Comparison of ENCODE assay signal across 15 cellular contexts in the genomic region with DNA sequence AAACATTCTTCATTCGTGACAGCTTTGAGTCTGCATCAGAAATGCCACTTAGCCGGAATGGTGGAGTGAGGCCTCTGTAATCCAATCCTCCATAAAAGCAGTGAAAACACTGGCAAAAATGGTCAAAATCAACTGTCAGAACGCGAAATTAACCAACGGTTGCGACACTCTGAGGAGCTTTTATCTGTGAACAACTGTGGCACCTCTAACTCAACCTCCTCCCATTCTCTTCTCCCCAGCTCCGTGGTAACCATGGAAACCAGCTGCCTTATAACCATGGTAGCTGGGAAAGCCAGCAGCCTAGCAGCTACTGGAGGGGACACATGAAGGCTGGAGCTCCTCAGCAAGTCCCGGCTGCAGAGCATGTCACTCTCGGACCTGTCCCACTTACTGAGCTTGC. TPM values are rescaled to one million over a fixed set of nuclear protein-coding genes. Genes with fewer than 3 reads are reported as not detected.
DNase-seq lines count a peak whose midpoint lies in the region; ATAC-seq and TF ChIP-seq lines count a peak whose summit lies in the region.
"Had no signal": no experiment of that assay in that cellular context is flagged by ENCODE, and none has a peak within 500 bp of the region (broad histone marks: within the 10 kb centered on the region; RNA-seq: fewer than 3 reads in every experiment).

No MANE protein-coding gene starts in this region.

- CTCF ChIA-PET in MCF 10A (lab: Yijun Ruan, JAX), result interaction anchor here (0.6 kb wide), 1 partner anchor 29 kb away, joined by 3 read pairs; no protein-coding TSS in a partner anchor
- CTCF ChIA-PET in mammary epithelial cell (lab: Charles Lee; ENCODE audit: low non-redundant PET), result no interaction called here

- dilution Hi-C loops in mammary epithelial cell (cut with HindIII; ENCODE audit: low sequenced_read_pairs), result no loop called here

- peaks cover 7% of the 10 kb centered on the region for H3K36me3 ChIP-seq in mammary epithelial cell (ENCODE audit: insufficient read depth, low read length)

- H3K9me3 Mint-ChIP-seq in MCF 10A (ENCODE audit: unreplicated experiment) (no peaks in the 10 kb centered on the region), type B pancreatic cell (no peaks in the 10 kb centered on the region)
- H3K9me3 Mint-ChIP-seq: natural killer cell treated with Interleukin-12 subunit alpha and Interleukin-12 subunit beta and Interleukin-15 and Interleukin-18, amount 100 ng/mL, for 72 hours had no signal

- H3K27ac Mint-ChIP-seq in MCF 10A (ENCODE audit: low read depth, unreplicated experiment) (peak overlapping the region; percentile 46), type B pancreatic cell (peak overlapping the region; percentile 81)
- H3K27ac Mint-ChIP-seq: activated B cell treated with CpG ODN at 0.5 μM for 24 hours; activated T-cell treated with anti-CD3 and anti-CD28 coated beads, Interleukin-2, amount 50 U/mL, for 72 hours; natural killer cell treated with Interleukin-12 subunit alpha and Interleukin-12 subunit beta and Interleukin-15 and Interleukin-18, amount 100 ng/mL, for 72 hours had no signal

- no TSS peak for BruUV-seq in MCF 10A (replicated peaks; lab: Mats Ljungman, UMichigan)
- no TSS peak for BruUV-seq in mammary epithelial cell (replicated peaks; lab: Mats Ljungman, UMichigan)

- in situ Hi-C loops in mammary epithelial cell (cut with MboI; ENCODE audit: low sequenced_read_pairs in 2 of 2), result no loop called here

- no peak for TF ChIP-seq CTCF in MCF 10A (IDR thresholded peaks at IDR 0.05; ENCODE audit: unreplicated experiment)
- TF ChIP-seq CTCF in mammary epithelial cell (conservative IDR thresholded peaks at IDR 0.05 in 1 of 2, IDR thresholded peaks at IDR 0.05 in 1 of 2; ENCODE audit: extremely low read depth in 1 of 2, insufficient read depth in 1 of 2, low read depth in 1 of 2, low read length in 2 of 2), result no peak
- TF ChIP-seq CTCF in type B pancreatic cell (conservative IDR thresholded peaks at IDR 0.05), result no peak

- DNase-seq in MCF 10A (ENCODE audit: unreplicated experiment), result no peak
- no peak for DNase-seq in mammary epithelial cell
- peak; percentile 82 for DNase-seq in left kidney (ENCODE audit: low read depth, low spot score)
- DNase-seq in type B pancreatic cell (ENCODE audit: extremely low spot score, unreplicated experiment), result no peak
- DNase-seq in activated CD4-positive, alpha-beta T cell treated with anti-CD3 and anti-CD28 coated beads, Interleukin-2, amount 50 U/mL, for 48 hours, result no peak
- DNase-seq in activated CD4-positive, CD25-positive, alpha-beta regulatory T cell (lab: John Stamatoyannopoulos, UW), result no peak
- DNase-seq: activated B cell treated with CpG ODN at 0.5 μM for 24 hours; activated T-cell treated with anti-CD3 and anti-CD28 coated beads, Interleukin-2, amount 50 U/mL, for 72 hours; NCI-H2107; SHP77 treated with DMSO at 0.1 percent for 48 hours; spleen had no signal

- no peak overlapping the region for H3K4me2 ChIP-seq in mammary epithelial cell (ENCODE audit: insufficient read depth, low read depth, low read length)

- ATAC-seq in GM19452 (IDR thresholded peaks at IDR 0.05; ENCODE audit: unreplicated experiment), result no peak
- ATAC-seq: activated T-cell treated with anti-CD3 and anti-CD28 coated beads, Interleukin-2, amount 50 U/mL, for 72 hours; esophagus mucosa; natural killer cell treated with Interleukin-12 subunit alpha and Interleukin-12 subunit beta and Interleukin-15 and Interleukin-18, amount 100 ng/mL, for 72 hours had no signal

- H3K9ac ChIP-seq in mammary epithelial cell (ENCODE audit: insufficient read depth, low read length), result no peak overlapping the region

- no peaks in the 10 kb centered on the region for H3K27me3 Mint-ChIP-seq in MCF 10A (ENCODE audit: insufficient read depth, unreplicated experiment)
- H3K27me3 Mint-ChIP-seq in type B pancreatic cell, result no peaks in the 10 kb centered on the region
- H3K27me3 Mint-ChIP-seq: activated B cell treated with CpG ODN at 0.5 μM for 24 hours; natural killer cell treated with Interleukin-12 subunit alpha and Interleukin-12 subunit beta and Interleukin-15 and Interleukin-18, amount 100 ng/mL, for 72 hours had no signal

- POLR2A ChIA-PET in MCF 10A (lab: Yijun Ruan, JAX), result no interaction called here

- H3K36me3 Mint-ChIP-seq in MCF 10A (ENCODE audit: insufficient read depth, unreplicated experiment) (peaks cover 51% of the 10 kb centered on the region), type B pancreatic cell (peaks cover 28% of the 10 kb centered on the region)

- 91% methylated on average over 9 of the region's 9 CpGs for WGBS in mammary epithelial cell (ENCODE audit: low coverage, missing lambda C conversion rate)

- H3K27ac ChIP-seq in mammary epithelial cell (ENCODE audit: insufficient read depth, low read depth, low read length), result no peak overlapping the region
- H3K27ac ChIP-seq in cingulate gyrus (ENCODE audit: low read depth, low read length), result peak overlapping the region; percentile 77
- H3K27ac ChIP-seq: spleen had no signal

- H3K4me1 Mint-ChIP-seq in MCF 10A (ENCODE audit: insufficient read depth, unreplicated experiment), result peaks cover 33% of the 10 kb centered on the region
- H3K4me1 Mint-ChIP-seq in type B pancreatic cell (ENCODE audit: unreplicated experiment), result peaks cover 43% of the 10 kb centered on the region

- no peaks in the 10 kb centered on the region for H4K20me1 ChIP-seq in mammary epithelial cell (ENCODE audit: insufficient read depth, low read length)

- H3K9me3 ChIP-seq in mammary epithelial cell (replicated peaks; ENCODE audit: insufficient read depth, low read length), result peaks cover 7% of the 10 kb centered on the region

- no peak overlapping the region for H2AFZ ChIP-seq in mammary epithelial cell (ENCODE audit: low read depth, low read length)

- H3K4me1 ChIP-seq in mammary epithelial cell (ENCODE audit: insufficient read depth, low read length), result peaks cover 3% of the 10 kb centered on the region

- H3K27me3 ChIP-seq in mammary epithelial cell (ENCODE audit: insufficient read depth, low read length), result no peaks in the 10 kb centered on the region
- H3K27me3 ChIP-seq: spleen had no signal

- intact Hi-C loops in MCF 10A (cut with micrococcal nuclease), result no loop called here
- intact Hi-C loops in mammary epithelial cell (cut with micrococcal nuclease), result no loop called here

- H3K4me3 Mint-ChIP-seq in MCF 10A (ENCODE audit: unreplicated experiment) (no peak overlapping the region), type B pancreatic cell (peak overlapping the region; percentile 16)
- H3K4me3 Mint-ChIP-seq: activated B cell treated with CpG ODN at 0.5 μM for 24 hours; activated T-cell treated with anti-CD3 and anti-CD28 coated beads, Interleukin-2, amount 50 U/mL, for 72 hours; natural killer cell treated with Interleukin-12 subunit alpha and Interleukin-12 subunit beta and Interleukin-15 and Interleukin-18, amount 100 ng/mL, for 72 hours had no signal

- peaks cover 80% of the 10 kb centered on the region for H3K79me2 ChIP-seq in mammary epithelial cell (ENCODE audit: insufficient read depth, low read length)

- H3K4me3 ChIP-seq in mammary epithelial cell (replicated peaks in 1 of 3; ENCODE audit: insufficient read depth in 1 of 3, low read depth in 2 of 3, low read length in 3 of 3), result no peak overlapping the region
- H3K4me3 ChIP-seq: spleen had no signal

RNA-seq across cellular contexts. Expression of gene AP2A2, which starts 20.3 kb away (rescaled TPM):
- total RNA-seq in MCF 10A (2022), result 70.5 and 70.6 TPM in 2 replicates
- 10 to 100 TPM; 66.6 to 66.7 TPM for total RNA-seq in mammary epithelial cell
- 91.4 TPM for polyA plus RNA-seq in mammary epithelial cell
- 193 TPM for polyA minus RNA-seq in mammary epithelial cell
- total RNA-seq in type B pancreatic cell (ENCODE audit: low replicate concordance), result 82.6 and 109 TPM in 2 replicates

RNA-seq across cellular contexts. Expression of gene CHID1, which starts 35.4 kb away (rescaled TPM):
- total RNA-seq in MCF 10A (2022) (82.1 and 94.8 TPM in 2 replicates), mammary epithelial cell (100 to 1,000 TPM in 1 of 2 donors, 10 to 100 TPM in 1; 61.7 to 110 TPM), type B pancreatic cell (ENCODE audit: low replicate concordance) (98.9 and 100 TPM in 2 replicates)
- 45.1 TPM for polyA plus RNA-seq in mammary epithelial cell
- 108 TPM for polyA minus RNA-seq in mammary epithelial cell
